ENCODE assay signal across 8 cellular contexts in the genomic region with DNA sequence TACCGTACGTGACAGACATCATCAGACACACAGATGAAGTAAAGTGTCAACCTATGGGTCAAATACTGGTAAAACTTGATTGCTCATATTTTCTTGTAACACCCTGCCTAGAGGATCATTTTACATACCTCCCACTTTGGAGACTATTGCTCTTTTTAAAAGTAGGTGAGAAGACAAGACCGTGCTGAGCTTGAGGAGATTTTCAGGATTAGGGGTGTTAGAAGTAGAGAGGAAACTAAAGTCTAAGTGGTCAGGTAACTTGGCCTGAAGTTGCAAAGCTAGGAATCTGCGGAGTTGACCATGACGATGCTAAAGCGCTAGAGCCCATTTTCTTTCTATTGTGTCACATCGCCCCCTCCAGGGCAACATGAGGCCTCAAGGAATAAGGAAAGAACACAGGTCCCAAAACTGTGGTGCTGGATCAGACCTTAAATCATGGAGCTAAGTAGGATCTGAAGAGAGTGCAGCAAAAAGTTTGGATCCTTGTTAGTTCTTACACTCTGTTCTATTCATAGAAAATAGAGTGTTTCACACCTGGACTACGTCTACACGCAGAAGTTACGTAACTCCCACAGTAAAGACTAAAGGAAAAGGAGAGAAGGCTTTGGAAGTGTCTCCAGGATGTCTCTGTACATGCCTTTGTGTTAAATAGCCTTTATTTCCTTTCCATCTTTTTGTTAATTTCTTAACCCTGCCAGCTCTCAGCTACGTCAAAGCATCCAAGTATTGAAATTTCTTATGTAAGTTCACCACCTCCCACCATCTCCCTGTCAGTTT. TPM values are rescaled to one million over a fixed set of nuclear protein-coding genes. Genes with fewer than 3 reads are reported as not detected.
A peak's percentile ranks its signal among the peaks of the same experiment; 100 is the strongest.
DNase-seq lines count a peak whose midpoint lies in the region; ATAC-seq, FAIRE-seq and TF ChIP-seq lines count a peak whose summit lies in the region.

No MANE protein-coding gene starts in this region.

- TF ChIP-seq POLR2A in erythroblast (IDR thresholded peaks at IDR 0.05; ENCODE audit: low read length) = no peak

- H3K4me2 ChIP-seq in SK-N-SH = no peak overlapping the region

- peak; percentile 80 for TF ChIP-seq RAD21 in SK-N-SH (IDR thresholded peaks at IDR 0.05; ENCODE audit: low read length)

- no peaks in the 10 kb centered on the region for H3K9me3 ChIP-seq in SK-N-SH

- H3K4me3 ChIP-seq in HFF-Myc (replicated peaks; ENCODE audit: low read depth, low read length) (no peak overlapping the region), SK-N-SH (ENCODE audit: low read depth in 2 of 2, low read length in 1 of 2) (no peak overlapping the region)

- peaks cover 3% of the 10 kb centered on the region for H3F3A ChIP-seq in SK-N-SH (replicated peaks; ENCODE audit: insufficient read depth)

- DNase-seq in DMS 273 (lab: John Stamatoyannopoulos, UW; ENCODE audit: unreplicated experiment) (peak; percentile 75), HFF-Myc (ENCODE audit: extremely low read depth, low read depth) (no peak), SK-N-SH (peak; percentile 64), erythroblast (lab: John Stamatoyannopoulos, UW) (peak; percentile 60 to 74), mucosa of gallbladder (ENCODE audit: low spot score) (peak; percentile 72), urothelium cell line (ENCODE audit: low spot score) (no peak)

- H3K27ac ChIP-seq in SK-N-SH (ENCODE audit: low read depth in 2 of 2, low read length in 1 of 2) = no peak overlapping the region

- no peaks in the 10 kb centered on the region for H3K27me3 ChIP-seq in SK-N-SH (ENCODE audit: insufficient read depth)

- 73% methylated on average over 11 of the region's 11 CpGs for WGBS in SK-N-SH (ENCODE audit: low lambda C conversion rate)

- POLR2A ChIA-PET in SK-N-SH (lab: Yijun Ruan, JAX) = interaction anchor here (0.6 kb wide), 1 partner anchor 1330 kb away, joined by 3 read pairs; no protein-coding TSS in a partner anchor

- TF ChIP-seq EP300 in SK-N-SH (IDR thresholded peaks at IDR 0.05; ENCODE audit: borderline replicate concordance in 1 of 2, low read depth in 1 of 2, low read length in 1 of 2) = no peak

- no peak for FAIRE-seq in urothelium cell line (lab: Jason Lieb, UNC)

- TF ChIP-seq CTCF in HFF-Myc (IDR thresholded peaks at IDR 0.05; ENCODE audit: low read depth, low read length, missing control alignments) (peak; percentile 74), SK-N-SH (IDR thresholded peaks at IDR 0.05) (peak; percentile 85)

- CTCF ChIA-PET in SK-N-SH (lab: Yijun Ruan, JAX) = interaction anchor here (0.6 to 3.3 kb wide), 42 partner anchors 8 to 744 kb away, joined by 3 to 25 read pairs (median 4); partner anchors contain the start of genes DNMT3A and DTNB

- H3K4me1 ChIP-seq in SK-N-SH (ENCODE audit: control insufficient read depth in 1 of 2, insufficient read depth in 2 of 2, low read depth in 1 of 2, low read length in 1 of 2) = peaks cover 0 to 2% of the 10 kb centered on the region in 2 experiments; a peak in 1 of 4 replicates

- no peaks in the 10 kb centered on the region for H3K36me3 ChIP-seq in SK-N-SH (replicated peaks in 1 of 2; ENCODE audit: control insufficient read depth in 1 of 2, insufficient read depth in 2 of 2, low read length in 1 of 2)

- H4K20me1 ChIP-seq in SK-N-SH (ENCODE audit: insufficient read depth) = no peaks in the 10 kb centered on the region

- H3K9ac ChIP-seq in SK-N-SH = no peak overlapping the region

- no peak overlapping the region for H2AFZ ChIP-seq in SK-N-SH (ENCODE audit: low read depth)

- no peak for ATAC-seq in GM19452 (IDR thresholded peaks at IDR 0.05; ENCODE audit: unreplicated experiment)
- no peak for ATAC-seq in HG03439 (IDR thresholded peaks at IDR 0.05; ENCODE audit: unreplicated experiment)

- H3K9me2 ChIP-seq in SK-N-SH = no peaks in the 10 kb centered on the region

- H3K79me2 ChIP-seq in SK-N-SH (ENCODE audit: insufficient read depth) = peaks cover 21% of the 10 kb centered on the region; the same call in 1 of the 2 replicates

TF ChIP-seq in SK-N-SH, 30 proteins besides CTCF, POLR2A, EP300 and RAD21:
- peak; percentile 72 for TF ChIP-seq SMC3 (IDR thresholded peaks at IDR 0.05; ENCODE audit: low read depth, low read length)
- no peak for TF ChIP-seq NFIC (IDR thresholded peaks at IDR 0.05; ENCODE audit: borderline replicate concordance)

RNA-seq across cellular contexts. Expression of gene DTNB, which starts 8.7 kb away (rescaled TPM):
- polyA plus RNA-seq in SK-N-SH (2012; rRNA removed) = 14.9 and 15.3 TPM in 2 replicates
- 10.4 and 12.4 TPM in 2 replicates for polyA plus RNA-seq in SK-N-SH (2012; cell fraction: cytosol; rRNA removed)
- polyA plus RNA-seq in SK-N-SH (2012; cell fraction: nucleus; rRNA removed) = 27.1 and 27.4 TPM in 2 replicates
- total RNA-seq in mucosa of gallbladder = 35.9 TPM

Comparison
In these comparisons a context has a peak if more than half of its experiments do, and no peak if none do; other contexts are left out.
1. DNase-seq: peak in DMS 273 (single experiment), SK-N-SH (single experiment), erythroblast (2 of 2) and mucosa of gallbladder (single experiment); none in HFF-Myc (single experiment) and urothelium cell line (single experiment).